In the genomic region with DNA sequence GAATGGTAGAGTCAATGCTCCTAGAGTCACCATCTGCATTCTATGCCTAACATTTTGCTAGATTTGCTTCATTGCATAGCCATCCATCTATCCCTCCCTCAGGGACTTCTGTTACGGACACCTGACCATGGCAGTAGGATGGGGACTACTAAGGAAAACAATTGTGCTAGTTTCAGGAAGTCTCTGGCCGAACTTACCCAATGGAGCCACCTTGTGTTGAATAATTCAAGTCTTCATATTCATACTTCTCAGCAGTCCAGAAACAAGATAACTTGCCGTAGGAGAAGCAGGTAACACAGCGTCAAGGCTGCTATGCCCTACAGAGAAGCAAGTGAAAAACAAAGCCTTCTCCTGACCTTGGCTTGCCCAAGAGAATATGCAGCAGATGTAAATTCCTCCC, we compare ENCODE assay signal across 14 cellular contexts.
DNase-seq lines count a peak whose midpoint lies in the region; ATAC-seq, FAIRE-seq and TF ChIP-seq lines count a peak whose summit lies in the region.
"Had no signal": no experiment of that assay in that cellular context is flagged by ENCODE, and none has a peak within 500 bp of the region (broad histone marks: within the 10 kb centered on the region; RNA-seq: fewer than 3 reads in every experiment).

No MANE protein-coding gene starts in this region.

- H2AFZ ChIP-seq in SK-N-SH (ENCODE audit: low read depth) = no peak overlapping the region
- H2AFZ ChIP-seq: neural progenitor cell had no signal

- POLR2A ChIA-PET in SK-N-SH (lab: Yijun Ruan, JAX) = no interaction called here

- H3K4me1 Mint-ChIP-seq in T-helper 17 cell = no peaks in the 10 kb centered on the region
- H3K4me1 Mint-ChIP-seq: neural progenitor cell had no signal

- no peaks in the 10 kb centered on the region for H3K79me2 ChIP-seq in SK-N-SH (ENCODE audit: insufficient read depth)

- TF ChIP-seq CTCF in SK-N-SH (IDR thresholded peaks at IDR 0.05) (no peak), RWPE2 (IDR thresholded peaks at IDR 0.05; ENCODE audit: poor library complexity, severe bottlenecking) (peak; percentile 50), fibroblast of pulmonary artery (IDR thresholded peaks at IDR 0.05; ENCODE audit: low read length, missing control alignments) (peak; percentile 46)

- ATAC-seq in SK-N-SH treated with all-trans-retinoic acid at 6 μM for 48 hours (no peak), RWPE2 (ENCODE audit: low read depth) (peak; percentile 51; the same call in 1 of the 3 replicates), GM19035 (IDR thresholded peaks at IDR 0.05; ENCODE audit: unreplicated experiment) (no peak), T-helper 17 cell (no peak)

- no peaks in the 10 kb centered on the region for H3K9me3 ChIP-seq in SK-N-SH
- no peaks in the 10 kb centered on the region for H3K9me3 ChIP-seq in RWPE2 (ENCODE audit: severe bottlenecking)
- no peaks in the 10 kb centered on the region for H3K9me3 ChIP-seq in small intestine (ENCODE audit: control insufficient read depth, low read depth)
- H3K9me3 ChIP-seq in T-helper 17 cell (ENCODE audit: control insufficient read depth, low read length, poor library complexity, severe bottlenecking) = no peaks in the 10 kb centered on the region

- no peaks in the 10 kb centered on the region for H3F3A ChIP-seq in SK-N-SH (replicated peaks; ENCODE audit: insufficient read depth)

- H3K27me3 Mint-ChIP-seq in T-helper 17 cell = no peaks in the 10 kb centered on the region
- H3K27me3 Mint-ChIP-seq: activated CD4-positive, alpha-beta memory T cell treated with anti-CD3 and anti-CD28 coated beads for 36 hours; activated naive CD8-positive, alpha-beta T cell had no signal

- H3K27ac ChIP-seq in SK-N-SH (ENCODE audit: low read depth in 2 of 2, low read length in 1 of 2) = no peak overlapping the region
- no peak overlapping the region for H3K27ac ChIP-seq in RWPE2 (ENCODE audit: poor library complexity, severe bottlenecking)
- no peak overlapping the region for H3K27ac ChIP-seq in small intestine (ENCODE audit: low read depth in 1 of 2, low read length in 1 of 2)
- H3K27ac ChIP-seq: neural progenitor cell had no signal

- no peak overlapping the region for H3K4me2 ChIP-seq in SK-N-SH
- H3K4me2 ChIP-seq: neural progenitor cell had no signal

- H3K4me3 Mint-ChIP-seq in T-helper 17 cell = no peak overlapping the region
- H3K4me3 Mint-ChIP-seq: activated CD4-positive, alpha-beta memory T cell treated with anti-CD3 and anti-CD28 coated beads for 36 hours; activated naive CD8-positive, alpha-beta T cell; neural progenitor cell had no signal

- CTCF ChIA-PET in SK-N-SH (lab: Yijun Ruan, JAX) = interaction anchor here (0.6 to 0.7 kb wide), 2 partner anchors 49 to 871 kb away, joined by 3 read pairs; no protein-coding TSS in a partner anchor

- H3K4me3 ChIP-seq in SK-N-SH (ENCODE audit: low read depth in 2 of 2, low read length in 1 of 2) (no peak overlapping the region), RWPE2 (ENCODE audit: severe bottlenecking) (no peak overlapping the region), fibroblast of pulmonary artery (replicated peaks; ENCODE audit: low read depth, low read length) (no peak overlapping the region), small intestine (ENCODE audit: low read depth in 1 of 2, low read length in 2 of 2) (no peak overlapping the region)
- H3K4me3 ChIP-seq: neural progenitor cell had no signal

- WGBS in SK-N-SH (ENCODE audit: low lambda C conversion rate) = 68% methylated on average over 4 of the region's 4 CpGs
- 62 to 72% (median 66%) methylated on average over 4 of the region's 4 CpGs for WGBS in small intestine, 3 donors

- H3K9ac ChIP-seq in SK-N-SH = no peak overlapping the region
- H3K9ac ChIP-seq: neural progenitor cell had no signal

- H3K27ac Mint-ChIP-seq in T-helper 17 cell = no peak overlapping the region
- H3K27ac Mint-ChIP-seq: activated CD4-positive, alpha-beta memory T cell treated with anti-CD3 and anti-CD28 coated beads for 36 hours; activated naive CD8-positive, alpha-beta T cell; neural progenitor cell had no signal

- DNase-seq in SK-N-SH = no peak
- no peak for DNase-seq in RWPE2 (ENCODE audit: low spot score)
- peak; percentile 75 for DNase-seq in fibroblast of pulmonary artery (ENCODE audit: low read depth)
- peak; percentile 22 for DNase-seq in small intestine
- no peak for DNase-seq in T-helper 17 cell
- no peak for DNase-seq in AML-193 (lab: John Stamatoyannopoulos, UW)
- DNase-seq: activated CD4-positive, alpha-beta memory T cell treated with anti-CD3 and anti-CD28 coated beads for 36 hours; HCEC 1CT; stimulated activated CD4-positive, alpha-beta T cell treated with anti-CD3 and anti-CD28 coated beads, Interleukin-2, amount 100 ng/mL, for 48 hours had no signal

- TF ChIP-seq EP300 in SK-N-SH (IDR thresholded peaks at IDR 0.05; ENCODE audit: borderline replicate concordance in 1 of 2, low read depth in 1 of 2, low read length in 1 of 2) = no peak

- H3K36me3 Mint-ChIP-seq in T-helper 17 cell (ENCODE audit: low read depth) = no peaks in the 10 kb centered on the region
- H3K36me3 Mint-ChIP-seq: activated CD4-positive, alpha-beta memory T cell treated with anti-CD3 and anti-CD28 coated beads for 36 hours; activated naive CD8-positive, alpha-beta T cell; neural progenitor cell had no signal

- peak; percentile 43 for TF ChIP-seq RAD21 in SK-N-SH (IDR thresholded peaks at IDR 0.05; ENCODE audit: low read length)

- no peaks in the 10 kb centered on the region; a peak in 1 of 4 replicates for H3K4me1 ChIP-seq in SK-N-SH (ENCODE audit: control insufficient read depth in 1 of 2, insufficient read depth in 2 of 2, low read depth in 1 of 2, low read length in 1 of 2)
- no peaks in the 10 kb centered on the region for H3K4me1 ChIP-seq in RWPE2 (ENCODE audit: insufficient read depth, poor library complexity, severe bottlenecking)
- no peaks in the 10 kb centered on the region for H3K4me1 ChIP-seq in small intestine (ENCODE audit: control insufficient read depth in 2 of 2, insufficient read depth in 1 of 2, low read depth in 1 of 2, low read length in 1 of 2)

- H4K20me1 ChIP-seq in SK-N-SH (ENCODE audit: insufficient read depth) = no peaks in the 10 kb centered on the region

- FAIRE-seq in small intestine (lab: Jason Lieb, UNC) = no peak
- FAIRE-seq: endometrium had no signal

- H3K36me3 ChIP-seq in SK-N-SH (replicated peaks in 1 of 2; ENCODE audit: control insufficient read depth in 1 of 2, insufficient read depth in 2 of 2, low read length in 1 of 2) (no peaks in the 10 kb centered on the region), RWPE2 (ENCODE audit: low read depth) (no peaks in the 10 kb centered on the region), small intestine (ENCODE audit: control insufficient read depth in 2 of 2, insufficient read depth in 2 of 2, low read length in 2 of 2) (no peaks in the 10 kb centered on the region)
- H3K36me3 ChIP-seq: neural progenitor cell had no signal

- H3K27me3 ChIP-seq in SK-N-SH (ENCODE audit: insufficient read depth) (no peaks in the 10 kb centered on the region), RWPE2 (ENCODE audit: insufficient read depth, poor library complexity, severe bottlenecking) (no peaks in the 10 kb centered on the region), small intestine (ENCODE audit: control insufficient read depth in 2 of 2, insufficient read depth in 2 of 2, low read length in 2 of 2) (no peaks in the 10 kb centered on the region)
- H3K27me3 ChIP-seq: neural progenitor cell had no signal

- no peaks in the 10 kb centered on the region for H3K9me2 ChIP-seq in SK-N-SH

TF ChIP-seq in SK-N-SH, 30 proteins besides CTCF, POLR2A, EP300 and RAD21 (continues in another document):
- TF ChIP-seq ELF1 (IDR thresholded peaks at IDR 0.05) = no peak
- TF ChIP-seq SMC3 (IDR thresholded peaks at IDR 0.05; ENCODE audit: low read depth, low read length) = no peak
- TF ChIP-seq TAF1 (IDR thresholded peaks at IDR 0.05; ENCODE audit: borderline replicate concordance, low read depth, low read length) = no peak
- no peak for TF ChIP-seq NRF1 (IDR thresholded peaks at IDR 0.05; ENCODE audit: low read depth, low read length)
- TF ChIP-seq NFIC (IDR thresholded peaks at IDR 0.05; ENCODE audit: borderline replicate concordance) = no peak
- no peak for TF ChIP-seq RFX5 (IDR thresholded peaks at IDR 0.05; ENCODE audit: low read length)

TF ChIP-seq in SK-N-SH treated with all-trans-retinoic acid at 6 μM for 48 hours, 23 proteins besides CTCF, POLR2A, EP300 and RAD21:
- TF ChIP-seq ZFP3 (CRISPR knock-in tag; IDR thresholded peaks at IDR 0.05) (no peak), ZFP30 (CRISPR knock-in tag; IDR thresholded peaks at IDR 0.05) (no peak), SNAI2 (CRISPR knock-in tag; IDR thresholded peaks at IDR 0.05) (no peak), ZNF70 (CRISPR knock-in tag; IDR thresholded peaks at IDR 0.05) (no peak)
- TF ChIP-seq, protein P1, sequence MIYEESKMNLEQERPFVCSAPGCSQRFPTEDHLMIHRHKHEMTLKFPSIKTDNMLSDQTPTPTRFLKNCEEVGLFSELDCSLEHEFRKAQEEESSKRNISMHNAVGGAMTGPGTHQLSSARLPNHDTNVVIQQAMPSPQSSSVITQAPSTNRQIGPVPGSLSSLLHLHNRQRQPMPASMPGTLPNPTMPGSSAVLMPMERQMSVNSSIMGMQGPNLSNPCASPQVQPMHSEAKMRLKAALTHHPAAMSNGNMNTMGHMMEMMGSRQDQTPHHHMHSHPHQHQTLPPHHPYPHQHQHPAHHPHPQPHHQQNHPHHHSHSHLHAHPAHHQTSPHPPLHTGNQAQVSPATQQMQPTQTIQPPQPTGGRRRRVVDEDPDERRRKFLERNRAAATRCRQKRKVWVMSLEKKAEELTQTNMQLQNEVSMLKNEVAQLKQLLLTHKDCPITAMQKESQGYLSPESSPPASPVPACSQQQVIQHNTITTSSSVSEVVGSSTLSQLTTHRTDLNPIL (CRISPR knock-in tag; IDR thresholded peaks at IDR 0.05; ENCODE audit: low read depth) = no peak

Comparison
In these comparisons a context has a peak if more than half of its experiments do, and no peak if none do; other contexts are left out.
1. DNase-seq: peak in fibroblast of pulmonary artery (single experiment) and small intestine (single experiment); none in SK-N-SH (single experiment), RWPE2 (single experiment), T-helper 17 cell (0 of 3) and AML-193 (0 of 2).